In genomic region chr13:46184277-46184699, GRCh38 we compare ENCODE assay signal across 8 cellular contexts. TPM values are rescaled to one million over a fixed set of nuclear protein-coding genes. Genes with fewer than 3 reads are reported as not detected.
A peak's percentile ranks its signal among the peaks of the same experiment; 100 is the strongest.
DNase-seq lines count a peak whose midpoint lies in the region; ATAC-seq and TF ChIP-seq lines count a peak whose summit lies in the region.

No MANE protein-coding gene starts in this region.

- H3K9me3 ChIP-seq in ascending aorta: no peaks in the 10 kb centered on the region

- peaks cover 13% of the 10 kb centered on the region for H3K4me1 Mint-ChIP-seq in Calu3 (ENCODE audit: low read depth, unreplicated experiment)
- peaks cover 43% of the 10 kb centered on the region for H3K4me1 Mint-ChIP-seq in stimulated activated naive CD8-positive, alpha-beta T cell treated with anti-CD3 and anti-CD28 coated beads, Interleukin-15, Interleukin-2, amounts not matched to agents 100 ng/mL and 50 ng/mL, for 24 hours (ENCODE audit: low read depth)

- H3K9me3 Mint-ChIP-seq in Calu3 (ENCODE audit: low read depth, unreplicated experiment): no peaks in the 10 kb centered on the region
- H3K9me3 Mint-ChIP-seq in stimulated activated naive CD8-positive, alpha-beta T cell treated with anti-CD3 and anti-CD28 coated beads, Interleukin-15, Interleukin-2, amounts not matched to agents 100 ng/mL and 50 ng/mL, for 24 hours: no peaks in the 10 kb centered on the region

- intact Hi-C loops in Calu3 (cut with micrococcal nuclease; ENCODE audit: unreplicated experiment) (no loop called here), ascending aorta (cut with DNase I) (no loop called here)

- no peak overlapping the region for H3K27ac Mint-ChIP-seq in Calu3 (ENCODE audit: unreplicated experiment)
- H3K27ac Mint-ChIP-seq in stimulated activated naive CD8-positive, alpha-beta T cell treated with anti-CD3 and anti-CD28 coated beads, Interleukin-15, Interleukin-2, amounts not matched to agents 100 ng/mL and 50 ng/mL, for 24 hours: peak overlapping the region; percentile 94

- peaks cover 11% of the 10 kb centered on the region for H3K36me3 Mint-ChIP-seq in Calu3 (ENCODE audit: insufficient read depth, unreplicated experiment)
- peaks cover 25% of the 10 kb centered on the region for H3K36me3 Mint-ChIP-seq in stimulated activated naive CD8-positive, alpha-beta T cell treated with anti-CD3 and anti-CD28 coated beads, Interleukin-15, Interleukin-2, amounts not matched to agents 100 ng/mL and 50 ng/mL, for 24 hours (ENCODE audit: low read depth)

- no peaks in the 10 kb centered on the region for H3K27me3 Mint-ChIP-seq in Calu3 (ENCODE audit: unreplicated experiment)
- no peaks in the 10 kb centered on the region for H3K27me3 Mint-ChIP-seq in stimulated activated naive CD8-positive, alpha-beta T cell treated with anti-CD3 and anti-CD28 coated beads, Interleukin-15, Interleukin-2, amounts not matched to agents 100 ng/mL and 50 ng/mL, for 24 hours

- CTCF ChIA-PET in Calu3 (lab: Charles Lee): no interaction called here

- no peaks in the 10 kb centered on the region for H3K4me1 ChIP-seq in ascending aorta

- H3K4me3 ChIP-seq in ascending aorta: no peak overlapping the region

- H3K27me3 ChIP-seq in ascending aorta: no peaks in the 10 kb centered on the region

- BruUV-seq in Calu3 (replicated peaks; lab: Mats Ljungman, UMichigan): no TSS peak

- ATAC-seq in GM21360 (IDR thresholded peaks at IDR 0.05; ENCODE audit: unreplicated experiment) (peak; percentile 27), HG03575 (IDR thresholded peaks at IDR 0.05; ENCODE audit: extremely low read depth, insufficient number of reproducible peaks, low FRiP score, unreplicated experiment) (peak; percentile 28)

- no peaks in the 10 kb centered on the region for H3K36me3 ChIP-seq in ascending aorta

- peak; percentile 17 for DNase-seq in Calu3
- DNase-seq in T-helper 22 cell (ENCODE audit: low read depth): peak; percentile 59
- no peak for DNase-seq in ascending aorta (ENCODE audit: low spot score in 2 of 2)
- peak; percentile 51 for DNase-seq in medulla oblongata (ENCODE audit: extremely low spot score)
- DNase-seq in NCI-H1417 (lab: John Stamatoyannopoulos, UW): no peak

- no peak overlapping the region for H3K27ac ChIP-seq in ascending aorta

- TF ChIP-seq CTCF in Calu3 (IDR thresholded peaks at IDR 0.05; ENCODE audit: unreplicated experiment) (no peak), ascending aorta (IDR thresholded peaks at IDR 0.05) (peak in 2 of 3 experiments; percentile 21 to 22)

- H3K4me3 Mint-ChIP-seq in Calu3 (ENCODE audit: low read depth, unreplicated experiment): no peak overlapping the region
- H3K4me3 Mint-ChIP-seq in stimulated activated naive CD8-positive, alpha-beta T cell treated with anti-CD3 and anti-CD28 coated beads, Interleukin-15, Interleukin-2, amounts not matched to agents 100 ng/mL and 50 ng/mL, for 24 hours: peak overlapping the region; percentile 93

RNA-seq across cellular contexts. Expression of gene LCP1, which starts 2.3 kb away (rescaled TPM):
- 54.6 and 58.6 TPM in 2 replicates for total RNA-seq in Calu3 (2022)
- total RNA-seq in ascending aorta: 78.0 TPM

RNA-seq across cellular contexts. Expression of gene LRRC63, which starts 27.4 kb away (rescaled TPM):
- total RNA-seq in Calu3 (2022): 0.32 and 0.38 TPM in 2 replicates
- total RNA-seq in ascending aorta: not detected

Comparison
In these comparisons a context has a peak if more than half of its experiments do, and no peak if none do; other contexts are left out.
1. DNase-seq: peak in Calu3 (single experiment), T-helper 22 cell (single experiment) and medulla oblongata (single experiment); none in ascending aorta (0 of 2) and NCI-H1417 (0 of 3).